ENCODE assay signal across 8 cellular contexts in the genomic region with DNA sequence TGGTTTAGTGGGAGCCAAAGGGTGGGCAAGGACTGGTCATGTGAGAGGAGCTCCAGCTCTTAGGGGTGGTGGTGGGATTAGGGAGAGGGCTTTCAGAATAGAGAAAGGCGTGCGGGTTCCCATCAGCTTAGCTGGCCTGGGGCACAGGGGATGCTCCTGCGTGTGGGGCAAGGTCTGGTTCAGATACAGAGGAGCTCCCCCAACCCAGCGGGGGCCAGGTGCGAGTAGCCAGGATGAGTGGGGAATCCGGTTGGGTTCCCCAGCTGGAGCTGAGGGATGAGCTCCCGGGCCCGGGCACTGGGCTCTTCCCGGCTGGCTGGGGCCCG. TPM values are rescaled to one million over a fixed set of nuclear protein-coding genes. Genes with fewer than 3 reads are reported as not detected.
A peak's percentile ranks its signal among the peaks of the same experiment; 100 is the strongest.
DNase-seq lines count a peak whose midpoint lies in the region; ATAC-seq and TF ChIP-seq lines count a peak whose summit lies in the region.

No MANE protein-coding gene starts in this region.

- no peaks in the 10 kb centered on the region for H3K36me3 ChIP-seq in CD8-positive, alpha-beta T cell (ENCODE audit: insufficient read depth, low read length)
- H3K36me3 ChIP-seq in adipocyte (ENCODE audit: control insufficient read depth, insufficient read depth, low read length, severe bottlenecking), result no peaks in the 10 kb centered on the region
- H3K36me3 ChIP-seq in liver (ENCODE audit: control insufficient read depth in 4 of 4, insufficient read depth in 3 of 4, low read depth in 1 of 4, low read length in 3 of 4), result no peaks in the 10 kb centered on the region
- H3K36me3 ChIP-seq in tibial nerve, result peaks cover 0 to 13% (median 0%) of the 10 kb centered on the region in 3 donors

- peaks cover 38% of the 10 kb centered on the region for H3K4me1 Mint-ChIP-seq in CD8-positive, alpha-beta T cell (ENCODE audit: low read depth)

- intact Hi-C loops in CD8-positive, alpha-beta T cell (cut with DNase I, micrococcal nuclease), result loop anchor here (2.0 to 10.0 kb wide), 4 partner anchors 32 to 1854 kb away; a partner anchor contains a TSS

- H3K4me3 Mint-ChIP-seq in CD8-positive, alpha-beta T cell, result peak overlapping the region; percentile 89

- no peaks in the 10 kb centered on the region for H3K9me3 Mint-ChIP-seq in CD8-positive, alpha-beta T cell

- H3K27me3 Mint-ChIP-seq in CD8-positive, alpha-beta T cell (ENCODE audit: low read depth), result no peaks in the 10 kb centered on the region

- ATAC-seq in CD8-positive, alpha-beta T cell, result no peak
- ATAC-seq in HG03196 (IDR thresholded peaks at IDR 0.05; ENCODE audit: unreplicated experiment) (peak; percentile 6), HG02759 (IDR thresholded peaks at IDR 0.05; ENCODE audit: unreplicated experiment) (no peak)

- CTCF ChIA-PET in CD8-positive, alpha-beta T cell (lab: Charles Lee), result interaction anchor here (0.8 to 3.2 kb wide), 21 partner anchors 15 to 116 kb away, joined by 3 to 13 read pairs (median 5); a partner anchor contains a TSS

- H3K4me3 ChIP-seq in CD8-positive, alpha-beta T cell (ENCODE audit: low read depth, low read length), result peak overlapping the region; percentile 89
- H3K4me3 ChIP-seq in adipocyte (ENCODE audit: low read length) (peak overlapping the region; percentile 89), liver (ENCODE audit: low read depth in 1 of 3, low read length in 3 of 3) (peak overlapping the region; percentile 80 to 91 (median 86)), tibial nerve (peak overlapping the region; percentile 82 to 98 (median 86))

- no peaks in the 10 kb centered on the region for H3K9me3 ChIP-seq in CD8-positive, alpha-beta T cell (ENCODE audit: low read length)
- no peaks in the 10 kb centered on the region for H3K9me3 ChIP-seq in adipocyte (ENCODE audit: control insufficient read depth, low read length)
- no peaks in the 10 kb centered on the region for H3K9me3 ChIP-seq in liver (ENCODE audit: control insufficient read depth in 4 of 4, low read length in 3 of 4)
- H3K9me3 ChIP-seq in tibial nerve, result no peaks in the 10 kb centered on the region

- TF ChIP-seq EP300 in tibial nerve (IDR thresholded peaks at IDR 0.05), result no peak

- no peak for TF ChIP-seq CTCF in CD8-positive, alpha-beta T cell (IDR thresholded peaks at IDR 0.05)
- TF ChIP-seq CTCF in liver (IDR thresholded peaks at IDR 0.05; ENCODE audit: low read depth, low read length, missing input control), result no peak
- TF ChIP-seq CTCF in tibial nerve (IDR thresholded peaks at IDR 0.05), result no peak

- peak overlapping the region; percentile 93 for H3K27ac Mint-ChIP-seq in CD8-positive, alpha-beta T cell

- no peaks in the 10 kb centered on the region for H3K27me3 ChIP-seq in CD8-positive, alpha-beta T cell (ENCODE audit: insufficient read depth, low read length)
- no peaks in the 10 kb centered on the region for H3K27me3 ChIP-seq in adipocyte (replicated peaks; ENCODE audit: control insufficient read depth, insufficient read depth, low read length)
- H3K27me3 ChIP-seq in liver (ENCODE audit: control insufficient read depth in 4 of 4, insufficient read depth in 4 of 4, low read length in 3 of 4), result no peaks in the 10 kb centered on the region
- no peaks in the 10 kb centered on the region for H3K27me3 ChIP-seq in tibial nerve

- TF ChIP-seq RAD21 in liver (IDR thresholded peaks at IDR 0.05), result no peak

- POLR2A ChIA-PET in CD8-positive, alpha-beta T cell (lab: Charles Lee), result interaction anchor here (0.9 to 6.9 kb wide), 17 partner anchors 15 to 191 kb away, joined by 3 to 130 read pairs (median 7); a partner anchor contains a TSS

- no peak for TF ChIP-seq POLR2A in tibial nerve (IDR thresholded peaks at IDR 0.05)

- peaks cover 44% of the 10 kb centered on the region for H3K4me1 ChIP-seq in CD8-positive, alpha-beta T cell (ENCODE audit: insufficient read depth, low read length)
- H3K4me1 ChIP-seq in adipocyte (ENCODE audit: control insufficient read depth, insufficient read depth, low read length) (peaks cover 10% of the 10 kb centered on the region), liver (ENCODE audit: control insufficient read depth in 4 of 4, insufficient read depth in 4 of 4, low read length in 3 of 4) (peaks cover 19 to 45% (median 32%) of the 10 kb centered on the region in 4 donors), tibial nerve (peaks cover 4 to 58% (median 32%) of the 10 kb centered on the region in 4 donors)

- DNase-seq in CD8-positive, alpha-beta T cell, result peak in 1 of 7 experiments; percentile 65
- DNase-seq in adipocyte (ENCODE audit: low read depth), result no peak
- DNase-seq in tibial nerve (ENCODE audit: low spot score in 2 of 2), result no peak
- DNase-seq in DMS79 treated with DMSO at 0.1 percent for 48 hours (lab: John Stamatoyannopoulos, UW), result no peak
- DNase-seq in activated gamma-delta T cell treated with Interleukin-2 at 50 U/mL for 16 hours, result no peak

- peak overlapping the region; percentile 70 for H3K27ac ChIP-seq in CD8-positive, alpha-beta T cell (ENCODE audit: low read depth, low read length)
- H3K27ac ChIP-seq in liver (ENCODE audit: low read depth in 1 of 2, low read length in 2 of 2), result peak overlapping the region; percentile 86 to 90
- H3K27ac ChIP-seq in tibial nerve, result peak overlapping the region; percentile 82 to 93 (median 90)

- no peaks in the 10 kb centered on the region for H3K36me3 Mint-ChIP-seq in CD8-positive, alpha-beta T cell

- H3K9ac ChIP-seq in adipocyte (ENCODE audit: low read length), result peak overlapping the region; percentile 90
- peak overlapping the region; percentile 36 to 85 for H3K9ac ChIP-seq in liver (ENCODE audit: low read depth in 1 of 2, low read length in 2 of 2)

- WGBS in liver, result 2% methylated on average over 10 of the region's 10 CpGs
- 2 to 3% methylated on average over 10 of the region's 10 CpGs for WGBS in tibial nerve, 2 donors

TF ChIP-seq in liver, 16 proteins besides CTCF, POLR2A, EP300 and RAD21 (continues in another document):
- TF ChIP-seq, protein P1, sequence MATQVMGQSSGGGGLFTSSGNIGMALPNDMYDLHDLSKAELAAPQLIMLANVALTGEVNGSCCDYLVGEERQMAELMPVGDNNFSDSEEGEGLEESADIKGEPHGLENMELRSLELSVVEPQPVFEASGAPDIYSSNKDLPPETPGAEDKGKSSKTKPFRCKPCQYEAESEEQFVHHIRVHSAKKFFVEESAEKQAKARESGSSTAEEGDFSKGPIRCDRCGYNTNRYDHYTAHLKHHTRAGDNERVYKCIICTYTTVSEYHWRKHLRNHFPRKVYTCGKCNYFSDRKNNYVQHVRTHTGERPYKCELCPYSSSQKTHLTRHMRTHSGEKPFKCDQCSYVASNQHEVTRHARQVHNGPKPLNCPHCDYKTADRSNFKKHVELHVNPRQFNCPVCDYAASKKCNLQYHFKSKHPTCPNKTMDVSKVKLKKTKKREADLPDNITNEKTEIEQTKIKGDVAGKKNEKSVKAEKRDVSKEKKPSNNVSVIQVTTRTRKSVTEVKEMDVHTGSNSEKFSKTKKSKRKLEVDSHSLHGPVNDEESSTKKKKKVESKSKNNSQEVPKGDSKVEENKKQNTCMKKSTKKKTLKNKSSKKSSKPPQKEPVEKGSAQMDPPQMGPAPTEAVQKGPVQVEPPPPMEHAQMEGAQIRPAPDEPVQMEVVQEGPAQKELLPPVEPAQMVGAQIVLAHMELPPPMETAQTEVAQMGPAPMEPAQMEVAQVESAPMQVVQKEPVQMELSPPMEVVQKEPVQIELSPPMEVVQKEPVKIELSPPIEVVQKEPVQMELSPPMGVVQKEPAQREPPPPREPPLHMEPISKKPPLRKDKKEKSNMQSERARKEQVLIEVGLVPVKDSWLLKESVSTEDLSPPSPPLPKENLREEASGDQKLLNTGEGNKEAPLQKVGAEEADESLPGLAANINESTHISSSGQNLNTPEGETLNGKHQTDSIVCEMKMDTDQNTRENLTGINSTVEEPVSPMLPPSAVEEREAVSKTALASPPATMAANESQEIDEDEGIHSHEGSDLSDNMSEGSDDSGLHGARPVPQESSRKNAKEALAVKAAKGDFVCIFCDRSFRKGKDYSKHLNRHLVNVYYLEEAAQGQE (IDR thresholded peaks at IDR 0.05), result no peak
- TF ChIP-seq, protein P2, sequence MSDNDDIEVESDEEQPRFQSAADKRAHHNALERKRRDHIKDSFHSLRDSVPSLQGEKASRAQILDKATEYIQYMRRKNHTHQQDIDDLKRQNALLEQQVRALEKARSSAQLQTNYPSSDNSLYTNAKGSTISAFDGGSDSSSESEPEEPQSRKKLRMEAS (IDR thresholded peaks at IDR 0.05), result no peak
- TF ChIP-seq TAF1 (conservative IDR thresholded peaks at IDR 0.05), result no peak
- TF ChIP-seq, protein P3, sequence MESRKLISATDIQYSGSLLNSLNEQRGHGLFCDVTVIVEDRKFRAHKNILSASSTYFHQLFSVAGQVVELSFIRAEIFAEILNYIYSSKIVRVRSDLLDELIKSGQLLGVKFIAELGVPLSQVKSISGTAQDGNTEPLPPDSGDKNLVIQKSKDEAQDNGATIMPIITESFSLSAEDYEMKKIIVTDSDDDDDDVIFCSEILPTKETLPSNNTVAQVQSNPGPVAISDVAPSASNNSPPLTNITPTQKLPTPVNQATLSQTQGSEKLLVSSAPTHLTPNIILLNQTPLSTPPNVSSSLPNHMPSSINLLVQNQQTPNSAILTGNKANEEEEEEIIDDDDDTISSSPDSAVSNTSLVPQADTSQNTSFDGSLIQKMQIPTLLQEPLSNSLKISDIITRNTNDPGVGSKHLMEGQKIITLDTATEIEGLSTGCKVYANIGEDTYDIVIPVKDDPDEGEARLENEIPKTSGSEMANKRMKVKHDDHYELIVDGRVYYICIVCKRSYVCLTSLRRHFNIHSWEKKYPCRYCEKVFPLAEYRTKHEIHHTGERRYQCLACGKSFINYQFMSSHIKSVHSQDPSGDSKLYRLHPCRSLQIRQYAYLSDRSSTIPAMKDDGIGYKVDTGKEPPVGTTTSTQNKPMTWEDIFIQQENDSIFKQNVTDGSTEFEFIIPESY (IDR thresholded peaks at IDR 0.05), result no peak
- TF ChIP-seq EGR1 (IDR thresholded peaks at IDR 0.05; ENCODE audit: low read depth in 2 of 2), result no peak
- TF ChIP-seq YY1 (IDR thresholded peaks at IDR 0.05), result no peak
- no peak for TF ChIP-seq FOXA1 (IDR thresholded peaks at IDR 0.05)

RNA-seq across cellular contexts. Expression of a gene that starts 0.6 kb away (rescaled TPM):
- 10 to 100 TPM; 41.2 to 48.5 TPM for total RNA-seq in CD8-positive, alpha-beta T cell
- total RNA-seq in liver (10 to 100 TPM; 10.2 to 50.8 TPM), tibial nerve (100 to 1,000 TPM in 2 of 4 donors, 10 to 100 TPM in 2; 49.2 to 184 (median 96.6) TPM)
- 10 to 100 TPM; 76.3 to 86.9 TPM for polyA plus RNA-seq in liver

RNA-seq across cellular contexts. Expression of a gene that starts 13.3 kb away (rescaled TPM):
- 1 to 10 TPM; 5.0 to 5.2 TPM for total RNA-seq in CD8-positive, alpha-beta T cell
- total RNA-seq in liver, result 1 to 10 TPM; 2.1 to 2.9 TPM
- 1 to 10 TPM in 1 of 2 donors, under 1 TPM in 1; 0.85 to 1.2 TPM for polyA plus RNA-seq in liver
- 1 to 10 TPM in 3 of 4 donors, under 1 TPM in 1; 0.21 to 5.7 (median 3.6) TPM for total RNA-seq in tibial nerve

RNA-seq across cellular contexts. Expression of a gene that starts 14.4 kb away (rescaled TPM):
- 100 to 1,000 TPM; 109 to 111 TPM for total RNA-seq in CD8-positive, alpha-beta T cell
- total RNA-seq in liver (10 to 100 TPM; 17.6 to 21.5 TPM), tibial nerve (100 to 1,000 TPM in 2 of 4 donors, 10 to 100 TPM in 2; 88.2 to 117 (median 96.0) TPM)
- polyA plus RNA-seq in liver, result 10 to 100 TPM; 24.7 to 28.2 TPM

RNA-seq across cellular contexts. Expression of a gene that starts 15.9 kb away (rescaled TPM):
- total RNA-seq in CD8-positive, alpha-beta T cell, result not detected
- not detected for total RNA-seq in liver
- polyA plus RNA-seq in liver, result not detected
- total RNA-seq in tibial nerve, result not detected

RNA-seq across cellular contexts. Expression of a gene that starts 25.2 kb away (rescaled TPM):
- 1 to 10 TPM; 7.5 to 9.3 TPM for total RNA-seq in CD8-positive, alpha-beta T cell
- total RNA-seq in liver, result 10 to 100 TPM; 34.4 to 41.4 TPM
- 10 to 100 TPM; 14.1 to 38.4 TPM for polyA plus RNA-seq in liver
- 10 to 100 TPM; 60.9 to 95.1 (median 77.1) TPM for total RNA-seq in tibial nerve
